ENCODE assay signal across 1 cellular context in the genomic region with DNA sequence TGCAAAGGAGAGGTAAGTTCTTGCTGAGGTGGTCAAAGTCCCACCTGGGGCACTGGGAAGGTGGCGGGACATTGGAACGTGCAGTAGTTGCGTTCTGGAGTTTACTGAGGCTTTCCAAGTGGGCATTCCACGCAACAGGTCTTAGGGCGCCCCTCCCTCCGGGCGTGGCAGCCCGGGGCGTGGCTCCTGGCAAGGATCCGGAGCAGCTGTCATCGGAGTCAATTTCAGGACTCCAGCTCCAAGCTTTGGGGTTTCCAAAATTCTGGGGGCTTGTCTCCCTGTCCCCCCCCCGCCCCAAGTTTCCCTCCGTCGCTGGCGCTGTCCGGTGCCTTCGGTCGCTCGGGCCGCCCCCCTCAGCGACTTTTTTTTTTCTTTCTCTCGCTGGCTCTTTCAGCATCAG.
TF ChIP-seq lines count a peak whose summit lies in the region.

No MANE protein-coding gene starts in this region.

TF ChIP-seq in H1, 55 proteins besides CTCF, POLR2A, EP300 and RAD21:
- TF ChIP-seq SUZ12 (IDR thresholded peaks at IDR 0.05; ENCODE audit: low read length) (0 out of 2 replicates have a peak, but pooled peaks have one; percentile 20), SIRT6 (IDR thresholded peaks at IDR 0.05; ENCODE audit: low read length) (no peak)
